Comparison of ENCODE assay signal across 7 cellular contexts in genomic region chr13:45662903-45663302, GRCh38. TPM values are rescaled to one million over a fixed set of nuclear protein-coding genes. Genes with fewer than 3 reads are reported as not detected.
"Had no signal": no experiment of that assay in that cellular context is flagged by ENCODE, and none has a peak within 500 bp of the region (broad histone marks: within the 10 kb centered on the region; RNA-seq: fewer than 3 reads in every experiment).

No MANE protein-coding gene starts in this region.

RNA-seq across cellular contexts. Expression of gene CBY2, which starts 39.2 kb away (rescaled TPM):
- total RNA-seq: GM23248, H1, H4, H9, HFFc6 had no signal
- polyA plus RNA-seq: GM23248, H1 had no signal

RNA-seq across cellular contexts. Expression of gene ERICH6B, which starts 47.4 kb away (rescaled TPM):
- total RNA-seq: GM23248, GM23338, H1, H4, H7, H9, HFFc6 had no signal
- polyA plus RNA-seq: GM23248, GM23338, H1 had no signal
